ENCODE assay signal across 2 cellular contexts in the genomic region with DNA sequence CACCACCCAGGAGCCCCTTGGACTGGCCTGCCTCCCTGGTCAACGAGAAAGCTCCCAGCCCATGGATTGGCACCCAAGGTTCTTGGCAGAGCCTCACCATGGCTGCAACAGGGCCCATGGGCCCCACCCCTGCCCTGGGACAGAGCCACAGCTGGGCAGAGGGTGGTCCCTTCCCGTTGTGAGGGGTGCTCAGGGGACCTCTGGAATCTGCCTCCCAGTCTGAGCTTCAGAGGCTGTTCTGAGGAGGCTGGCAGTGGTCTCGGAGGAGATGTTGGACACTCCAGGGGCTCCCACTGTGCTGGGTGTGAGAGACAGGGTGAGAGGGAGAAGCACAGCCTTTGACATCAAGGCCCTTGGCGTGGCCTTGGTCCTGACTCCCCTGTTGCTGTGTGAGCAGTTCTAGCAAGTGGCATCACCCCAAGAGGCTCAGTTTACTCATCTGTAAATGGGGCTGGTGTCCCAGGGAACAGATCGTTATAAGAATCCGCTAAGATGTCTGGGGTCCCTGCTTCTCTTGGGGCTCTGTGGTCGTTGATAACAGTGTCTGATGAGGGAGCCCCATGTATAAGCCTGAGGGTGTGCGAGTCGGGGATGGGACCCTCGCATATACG.
A peak's percentile ranks its signal among the peaks of the same experiment; 100 is the strongest.
TF ChIP-seq lines count a peak whose summit lies in the region.

No MANE protein-coding gene starts in this region.

TF ChIP-seq in IMR-90, 13 proteins besides CTCF, POLR2A, EP300 and RAD21:
- TF ChIP-seq SMC3 (IDR thresholded peaks at IDR 0.05; ENCODE audit: low read depth, low read length) (no peak), CHD1 (IDR thresholded peaks at IDR 0.05; ENCODE audit: low read depth, low read length) (no peak), MAZ (IDR thresholded peaks at IDR 0.05; ENCODE audit: borderline replicate concordance, low read depth, low read length) (no peak)
- TF ChIP-seq, protein P1, sequence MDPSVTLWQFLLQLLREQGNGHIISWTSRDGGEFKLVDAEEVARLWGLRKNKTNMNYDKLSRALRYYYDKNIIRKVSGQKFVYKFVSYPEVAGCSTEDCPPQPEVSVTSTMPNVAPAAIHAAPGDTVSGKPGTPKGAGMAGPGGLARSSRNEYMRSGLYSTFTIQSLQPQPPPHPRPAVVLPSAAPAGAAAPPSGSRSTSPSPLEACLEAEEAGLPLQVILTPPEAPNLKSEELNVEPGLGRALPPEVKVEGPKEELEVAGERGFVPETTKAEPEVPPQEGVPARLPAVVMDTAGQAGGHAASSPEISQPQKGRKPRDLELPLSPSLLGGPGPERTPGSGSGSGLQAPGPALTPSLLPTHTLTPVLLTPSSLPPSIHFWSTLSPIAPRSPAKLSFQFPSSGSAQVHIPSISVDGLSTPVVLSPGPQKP (IDR thresholded peaks at IDR 0.05; ENCODE audit: borderline replicate concordance, low read depth, low read length) = no peak

TF ChIP-seq in H1, 55 proteins besides CTCF, POLR2A, EP300 and RAD21:
- TF ChIP-seq TBP (IDR thresholded peaks at IDR 0.05; ENCODE audit: low read depth, low read length) (0 out of 2 replicates have a peak, but pooled peaks have one; percentile 3), KDM1A (IDR thresholded peaks at IDR 0.05; ENCODE audit: borderline replicate concordance, low read length) (peak; percentile 78; the same call in 1 of the 2 replicates), CHD1 (IDR thresholded peaks at IDR 0.05; ENCODE audit: low read depth, low read length) (no peak), SIX5 (IDR thresholded peaks at IDR 0.05; ENCODE audit: low read depth, low read length) (peak; percentile 32; the same call in 1 of the 2 replicates), GTF2F1 (IDR thresholded peaks at IDR 0.05; ENCODE audit: borderline replicate concordance, low read depth, low read length) (no peak), CREB1 (IDR thresholded peaks at IDR 0.05) (no peak), BACH1 (IDR thresholded peaks at IDR 0.05; ENCODE audit: low read length) (no peak), SP2 (IDR thresholded peaks at IDR 0.05; ENCODE audit: low read length) (no peak)
